Comparison of ENCODE assay signal across 18 cellular contexts in genomic region chr6:47116086-47116485, GRCh38.
DNase-seq lines count a peak whose midpoint lies in the region; ATAC-seq and TF ChIP-seq lines count a peak whose summit lies in the region.
"Had no signal": no experiment of that assay in that cellular context is flagged by ENCODE, and none has a peak within 500 bp of the region (broad histone marks: within the 10 kb centered on the region; RNA-seq: fewer than 3 reads in every experiment).

No MANE protein-coding gene starts in this region.

- no peaks in the 10 kb centered on the region for H3K9me3 ChIP-seq in PC-3 (ENCODE audit: low read length)
- H3K9me3 ChIP-seq in colonic mucosa = no peaks in the 10 kb centered on the region
- H3K9me3 ChIP-seq: BLaER1 treated with 17β-estradiol and CSF1 and Interleukin-3, amounts not matched to agents 10 nM and 100 nM had no signal

- H3K4me3 Mint-ChIP-seq in immature natural killer cell = no peak overlapping the region
- H3K4me3 Mint-ChIP-seq: B cell; CD8-positive, alpha-beta T cell; GM23338; HFFc6 had no signal

- H3K27me3 Mint-ChIP-seq in immature natural killer cell (ENCODE audit: low read depth in 3 of 3) = peaks cover 2 to 3% (median 2%) of the 10 kb centered on the region in 3 donors

- no peaks in the 10 kb centered on the region for H3K4me1 Mint-ChIP-seq in immature natural killer cell
- H3K4me1 Mint-ChIP-seq: B cell had no signal

- H3K36me3 ChIP-seq in PC-3 (ENCODE audit: low read depth, low read length) = no peaks in the 10 kb centered on the region
- no peaks in the 10 kb centered on the region for H3K36me3 ChIP-seq in colonic mucosa
- H3K36me3 ChIP-seq: BLaER1 treated with 17β-estradiol and CSF1 and Interleukin-3, amounts not matched to agents 10 nM and 100 nM had no signal

- H3K4me1 ChIP-seq in PC-3 (ENCODE audit: insufficient read depth, low read length) = peaks cover 32% of the 10 kb centered on the region
- H3K4me1 ChIP-seq in colonic mucosa = no peaks in the 10 kb centered on the region

- H4K20me1 ChIP-seq in PC-3 (ENCODE audit: low read length) = no peaks in the 10 kb centered on the region
- H4K20me1 ChIP-seq: BLaER1 treated with 17β-estradiol and CSF1 and Interleukin-3, amounts not matched to agents 10 nM and 100 nM had no signal

- H3K79me2 ChIP-seq in PC-3 (ENCODE audit: low read length) = no peaks in the 10 kb centered on the region

- H3K9me2 ChIP-seq in PC-3 (replicated peaks; ENCODE audit: low read length) = no peaks in the 10 kb centered on the region

- CTCF ChIA-PET in PC-3 (lab: Charles Lee) = no interaction called here

- H3K4me3 ChIP-seq in PC-3 (ENCODE audit: low read length) = no peak overlapping the region
- H3K4me3 ChIP-seq in colonic mucosa = no peak overlapping the region
- H3K4me3 ChIP-seq: BLaER1 treated with 17β-estradiol and CSF1 and Interleukin-3, amounts not matched to agents 10 nM and 100 nM; GM23338 had no signal

- H3K9ac ChIP-seq in PC-3 (ENCODE audit: low read length) (peak overlapping the region; percentile 33), colonic mucosa (ENCODE audit: low read depth in 2 of 2, low read length in 2 of 2) (peak overlapping the region in 1 of 2 donors; percentile 40)
- H3K9ac ChIP-seq: BLaER1 treated with 17β-estradiol and CSF1 and Interleukin-3, amounts not matched to agents 10 nM and 100 nM had no signal

- peak; percentile 54 for DNase-seq in EH (ENCODE audit: low read depth)
- peak; percentile 37 for DNase-seq in PC-3
- DNase-seq in colonic mucosa = no peak
- no peak for DNase-seq in NCI-H2107 (lab: John Stamatoyannopoulos, UW)
- no peak for DNase-seq in cerebellar cortex (ENCODE audit: low spot score)
- DNase-seq in activated CD4-positive, alpha-beta T cell treated with anti-CD3 and anti-CD28 coated beads for 4 hours = no peak
- no peak for DNase-seq in immature natural killer cell
- DNase-seq: CD8-positive, alpha-beta T cell; DMS 273 treated with DMSO at 0.1 percent for 48 hours; DMS53; DND-41; GDM1; HCEC 1CT; HFFc6; IMR-90 had no signal

- H3K27ac ChIP-seq in PC-3 (ENCODE audit: low read length) (peak overlapping the region; percentile 80), colonic mucosa (peak overlapping the region; percentile 57)
- H3K27ac ChIP-seq: BLaER1 treated with 17β-estradiol and CSF1 and Interleukin-3, amounts not matched to agents 10 nM and 100 nM had no signal

- H3K27ac Mint-ChIP-seq in immature natural killer cell = no peak overlapping the region
- H3K27ac Mint-ChIP-seq: B cell; CD8-positive, alpha-beta T cell; GM23338; HFFc6 had no signal

- peak overlapping the region; percentile 32 for H3K4me2 ChIP-seq in PC-3 (ENCODE audit: low read length)
- H3K4me2 ChIP-seq: BLaER1 treated with 17β-estradiol and CSF1 and Interleukin-3, amounts not matched to agents 10 nM and 100 nM; GM23338 had no signal

- H3K36me3 Mint-ChIP-seq in immature natural killer cell = no peaks in the 10 kb centered on the region
- H3K36me3 Mint-ChIP-seq: CD8-positive, alpha-beta T cell had no signal

- POLR2A ChIA-PET in PC-3 (lab: Charles Lee; ENCODE audit: unreplicated experiment) = interaction anchor here (0.5 kb wide), 1 partner anchor 32 kb away, joined by 3 read pairs; no protein-coding TSS in a partner anchor

- H3K27me3 ChIP-seq in PC-3 (ENCODE audit: low read length) (no peaks in the 10 kb centered on the region), colonic mucosa (no peaks in the 10 kb centered on the region)
- H3K27me3 ChIP-seq: BLaER1 treated with 17β-estradiol and CSF1 and Interleukin-3, amounts not matched to agents 10 nM and 100 nM had no signal

- no peak for TF ChIP-seq CTCF in PC-3 (conservative IDR thresholded peaks at IDR 0.05; ENCODE audit: low read depth, low read length)
- TF ChIP-seq CTCF in colonic mucosa (IDR thresholded peaks at IDR 0.05) = no peak

- no peaks in the 10 kb centered on the region for H3F3A ChIP-seq in PC-3 (ENCODE audit: low read length, unreplicated experiment)

- no TSS peak for BruUV-seq in PC-3 (replicated peaks; lab: Mats Ljungman, UMichigan)

- H2AFZ ChIP-seq in PC-3 (ENCODE audit: low read length) = no peak overlapping the region
- H2AFZ ChIP-seq: GM23338 had no signal

- ATAC-seq in PC-3 = no peak
- ATAC-seq: CD8-positive, alpha-beta T cell; GM23338 had no signal

- H3K9me3 Mint-ChIP-seq in immature natural killer cell = peaks cover 0 to 3% (median 0%) of the 10 kb centered on the region in 6 donors
- H3K9me3 Mint-ChIP-seq: CD8-positive, alpha-beta T cell; GM23338; HFFc6 had no signal

- intact Hi-C loops in PC-3 (cut with micrococcal nuclease) (no loop called here), colonic mucosa (cut with DNase I) (no loop called here)

Comparison
In these comparisons a context has a peak if more than half of its experiments do, and no peak if none do; other contexts are left out.
1. DNase-seq: peak in EH (single experiment) and PC-3 (single experiment); none in colonic mucosa (single experiment), NCI-H2107 (single experiment), cerebellar cortex (single experiment), activated CD4-positive, alpha-beta T cell treated with anti-CD3 and anti-CD28 coated beads for 4 hours (0 of 2) and immature natural killer cell (0 of 3).